In the genomic region with DNA sequence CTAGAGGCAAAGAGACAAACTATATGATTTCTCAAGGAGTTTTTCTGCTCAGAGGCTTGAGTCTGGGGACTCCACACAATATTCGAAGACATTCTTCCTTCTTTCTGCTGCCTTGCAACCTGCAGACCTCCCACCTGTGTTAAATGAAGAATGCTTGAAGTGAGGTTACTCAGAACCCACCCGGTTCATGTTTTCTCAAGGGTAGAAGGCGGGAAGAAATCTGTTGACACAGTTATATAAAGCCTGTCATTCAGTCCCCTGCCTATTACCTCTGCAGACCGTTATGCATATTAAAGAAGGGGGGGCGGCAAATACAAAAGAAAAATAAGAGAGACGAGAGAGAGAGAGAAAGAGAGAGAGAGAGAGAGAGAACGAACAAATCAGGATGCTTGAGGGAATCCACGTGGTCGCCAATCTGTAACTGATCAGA, we compare ENCODE assay signal across 8 cellular contexts. TPM values are rescaled to one million over a fixed set of nuclear protein-coding genes. Genes with fewer than 3 reads are reported as not detected.
A peak's percentile ranks its signal among the peaks of the same experiment; 100 is the strongest.
DNase-seq lines count a peak whose midpoint lies in the region; ATAC-seq and TF ChIP-seq lines count a peak whose summit lies in the region.

No MANE protein-coding gene starts in this region.

- POLR2A ChIA-PET in activated CD8-positive, alpha-beta T cell treated with anti-CD3 and anti-CD28 coated beads for 36 hours (lab: Charles Lee) = interaction anchor here (0.6 to 3.7 kb wide), 5 partner anchors 14 to 195 kb away, joined by 3 to 32 read pairs (median 3); no protein-coding TSS in a partner anchor

- H3K27ac ChIP-seq in right atrium auricular region (no peak overlapping the region), thymus (ENCODE audit: low read depth) (no peak overlapping the region)

- H3K36me3 ChIP-seq in right atrium auricular region (no peaks in the 10 kb centered on the region), thymus (ENCODE audit: control insufficient read depth, insufficient read depth) (no peaks in the 10 kb centered on the region)

- CTCF ChIA-PET in activated CD8-positive, alpha-beta T cell treated with anti-CD3 and anti-CD28 coated beads for 36 hours (lab: Charles Lee) = interaction anchor here (1.0 to 3.6 kb wide), 5 partner anchors 29 to 55 kb away, joined by 3 to 22 read pairs (median 6); no protein-coding TSS in a partner anchor

- no peaks in the 10 kb centered on the region for H3K27me3 Mint-ChIP-seq in activated CD8-positive, alpha-beta T cell treated with anti-CD3 and anti-CD28 coated beads for 36 hours

- H3K4me1 ChIP-seq in right atrium auricular region (peaks cover 0 to 36% of the 10 kb centered on the region in 2 donors), thymus (ENCODE audit: control insufficient read depth, insufficient read depth, low read length) (peaks cover 11% of the 10 kb centered on the region)

- TF ChIP-seq CTCF in right atrium auricular region (IDR thresholded peaks at IDR 0.05) = no peak
- TF ChIP-seq CTCF in activated CD8-positive, alpha-beta T cell treated with anti-CD3 and anti-CD28 coated beads for 36 hours (IDR thresholded peaks at IDR 0.05) = no peak

- intact Hi-C loops in Right ventricle myocardium superior (cut with DNase I) = loop anchor here (10.0 kb wide), 1 partner anchor 51 kb away; no protein-coding TSS in a partner anchor
- intact Hi-C loops in activated CD8-positive, alpha-beta T cell treated with anti-CD3 and anti-CD28 coated beads for 36 hours (cut with micrococcal nuclease) = no loop called here

- H3K36me3 Mint-ChIP-seq in activated CD8-positive, alpha-beta T cell treated with anti-CD3 and anti-CD28 coated beads for 36 hours (ENCODE audit: low read depth) = peaks cover 5% of the 10 kb centered on the region

- no peaks in the 10 kb centered on the region for H3K9me3 Mint-ChIP-seq in activated CD8-positive, alpha-beta T cell treated with anti-CD3 and anti-CD28 coated beads for 36 hours

- WGBS in thymus = under 1% methylated on average over 9 of the region's 9 CpGs

- peak overlapping the region; percentile 93 for H3K27ac Mint-ChIP-seq in activated CD8-positive, alpha-beta T cell treated with anti-CD3 and anti-CD28 coated beads for 36 hours

- no peaks in the 10 kb centered on the region for H3K9me3 ChIP-seq in right atrium auricular region
- H3K9me3 ChIP-seq in iPS-18c (ENCODE audit: control insufficient read depth, insufficient read depth, low read length) = no peaks in the 10 kb centered on the region
- no peaks in the 10 kb centered on the region for H3K9me3 ChIP-seq in thymus (ENCODE audit: control insufficient read depth)

- DNase-seq in right atrium auricular region (ENCODE audit: low spot score) = no peak
- no peak for DNase-seq in Right ventricle myocardium superior
- no peak for DNase-seq in activated CD8-positive, alpha-beta T cell treated with anti-CD3 and anti-CD28 coated beads for 36 hours
- DNase-seq in Ammon's horn (ENCODE audit: low spot score) = no peak
- no peak for DNase-seq in SIG-M5 treated with dmso at 0.1 percent for 504 hours (lab: John Stamatoyannopoulos, UW; ENCODE audit: unreplicated experiment)
- no peak for DNase-seq in GDM1 (lab: John Stamatoyannopoulos, UW)

- peak overlapping the region; percentile 87 for H3K4me3 Mint-ChIP-seq in activated CD8-positive, alpha-beta T cell treated with anti-CD3 and anti-CD28 coated beads for 36 hours

- H3K4me3 ChIP-seq in right atrium auricular region (peak overlapping the region; percentile 86 to 99), iPS-18c (ENCODE audit: insufficient read depth, low read depth, low read length) (peak overlapping the region; percentile 87; the same call in 1 of the 2 replicates), thymus (ENCODE audit: low read length) (peak overlapping the region; percentile 95)

- no peak for ATAC-seq in Right ventricle myocardium superior (ENCODE audit: poor library complexity)
- no peak for ATAC-seq in activated CD8-positive, alpha-beta T cell treated with anti-CD3 and anti-CD28 coated beads for 36 hours

- no peaks in the 10 kb centered on the region for H3K27me3 ChIP-seq in right atrium auricular region
- H3K27me3 ChIP-seq in thymus (ENCODE audit: control insufficient read depth, insufficient read depth) = no peaks in the 10 kb centered on the region

- peaks cover 11% of the 10 kb centered on the region for H3K4me1 Mint-ChIP-seq in activated CD8-positive, alpha-beta T cell treated with anti-CD3 and anti-CD28 coated beads for 36 hours (ENCODE audit: low read depth)

RNA-seq across cellular contexts. Expression of a gene that starts 2.2 kb away (rescaled TPM):
- total RNA-seq in right atrium auricular region = 10 to 100 TPM; 28.1 to 41.7 TPM
- 23.6 TPM for total RNA-seq in Right ventricle myocardium superior
- total RNA-seq in activated CD8-positive, alpha-beta T cell treated with anti-CD3 and anti-CD28 coated beads for 36 hours = 10 to 100 TPM; 68.8 to 75.0 TPM
- polyA plus RNA-seq in thymus = 11.4 TPM

RNA-seq across cellular contexts. Expression of a gene that starts 32.7 kb away (rescaled TPM):
- total RNA-seq in right atrium auricular region = 100 to 1,000 TPM in 1 of 2 donors, 10 to 100 TPM in 1; 82.3 to 122 TPM
- 748 TPM for total RNA-seq in Right ventricle myocardium superior
- 100 to 1,000 TPM; 237 to 249 TPM for total RNA-seq in activated CD8-positive, alpha-beta T cell treated with anti-CD3 and anti-CD28 coated beads for 36 hours
- polyA plus RNA-seq in thymus = 371 TPM
